In genomic region chr17:32264823-32265191, GRCh38 we compare ENCODE assay signal across 11 cellular contexts. TPM values are rescaled to one million over a fixed set of nuclear protein-coding genes. Genes with fewer than 3 reads are reported as not detected.
DNase-seq lines count a peak whose midpoint lies in the region; ATAC-seq and TF ChIP-seq lines count a peak whose summit lies in the region.
"Had no signal": no experiment of that assay in that cellular context is flagged by ENCODE, and none has a peak within 500 bp of the region (broad histone marks: within the 10 kb centered on the region; RNA-seq: fewer than 3 reads in every experiment).

No MANE protein-coding gene starts in this region.

- POLR2A ChIA-PET in MCF 10A (lab: Yijun Ruan, JAX) = no interaction called here

- H3K27ac Mint-ChIP-seq in MCF 10A (ENCODE audit: low read depth, unreplicated experiment) (no peak overlapping the region), mesothelial cell of epicardium (no peak overlapping the region), type B pancreatic cell (peak overlapping the region; percentile 59)
- H3K27ac Mint-ChIP-seq in activated T-helper 2 cell treated with anti-CD3 and anti-CD28 coated beads, Interferon-gamma antibody, Interleukin-2, Interleukin-4, amounts not matched to agents 10 μg/mL and 5 μg/mL and 100 μg/mL, durations not matched to agents 14 hours and 24 hours and 36 hours = no peak overlapping the region
- H3K27ac Mint-ChIP-seq: stimulated activated naive B cell treated with anti-CD40 and anti-IgM and Interleukin-4, amounts not matched to agents 10 μg/mL and 1 μg/mL and 100 μg/mL, for 72 hours had no signal

- CTCF ChIA-PET in MCF 10A (lab: Yijun Ruan, JAX) = interaction anchor here (0.6 kb wide), 1 partner anchor 1172 kb away, joined by 3 read pairs; no protein-coding TSS in a partner anchor
- CTCF ChIA-PET in mammary epithelial cell (lab: Charles Lee; ENCODE audit: low non-redundant PET) = no interaction called here

- ATAC-seq in GM18498 (IDR thresholded peaks at IDR 0.05; ENCODE audit: unreplicated experiment) = no peak

- no peaks in the 10 kb centered on the region for H3K9me3 ChIP-seq in mammary epithelial cell (replicated peaks; ENCODE audit: insufficient read depth, low read length)

- intact Hi-C loops in MCF 10A (cut with micrococcal nuclease) (no loop called here), mammary epithelial cell (cut with micrococcal nuclease) (no loop called here)
- intact Hi-C loops in activated T-helper 2 cell treated with anti-CD3 and anti-CD28 coated beads, Interferon-gamma antibody, Interleukin-2, Interleukin-4, amounts not matched to agents 10 μg/mL and 5 μg/mL and 100 μg/mL, durations not matched to agents 14 hours and 24 hours and 36 hours (cut with micrococcal nuclease) = no loop called here

- WGBS in mammary epithelial cell (ENCODE audit: low coverage, missing lambda C conversion rate) = 74% methylated on average over 7 of the region's 8 CpGs

- no peak overlapping the region for H3K9ac ChIP-seq in mammary epithelial cell (ENCODE audit: insufficient read depth, low read length)

- H3K4me3 ChIP-seq in mammary epithelial cell (replicated peaks in 1 of 3; ENCODE audit: insufficient read depth in 1 of 3, low read depth in 2 of 3, low read length in 3 of 3) = no peak overlapping the region

- TF ChIP-seq CTCF in MCF 10A (IDR thresholded peaks at IDR 0.05; ENCODE audit: unreplicated experiment) (no peak), mammary epithelial cell (conservative IDR thresholded peaks at IDR 0.05 in 1 of 2, IDR thresholded peaks at IDR 0.05 in 1 of 2; ENCODE audit: extremely low read depth in 1 of 2, insufficient read depth in 1 of 2, low read depth in 1 of 2, low read length in 2 of 2) (no peak), mesothelial cell of epicardium (IDR thresholded peaks at IDR 0.05; ENCODE audit: unreplicated experiment) (no peak), type B pancreatic cell (conservative IDR thresholded peaks at IDR 0.05) (no peak)

- peaks cover 82% of the 10 kb centered on the region for H3K27me3 Mint-ChIP-seq in MCF 10A (ENCODE audit: insufficient read depth, unreplicated experiment)
- H3K27me3 Mint-ChIP-seq in activated T-helper 2 cell treated with anti-CD3 and anti-CD28 coated beads, Interferon-gamma antibody, Interleukin-2, Interleukin-4, amounts not matched to agents 10 μg/mL and 5 μg/mL and 100 μg/mL, durations not matched to agents 14 hours and 24 hours and 36 hours (ENCODE audit: low read depth) = peaks cover 73% of the 10 kb centered on the region
- peaks cover 85% of the 10 kb centered on the region for H3K27me3 Mint-ChIP-seq in mesothelial cell of epicardium (ENCODE audit: low read depth)
- H3K27me3 Mint-ChIP-seq in type B pancreatic cell = peaks cover 82% of the 10 kb centered on the region

- no peaks in the 10 kb centered on the region for H3K36me3 Mint-ChIP-seq in MCF 10A (ENCODE audit: insufficient read depth, unreplicated experiment)
- H3K36me3 Mint-ChIP-seq in activated T-helper 2 cell treated with anti-CD3 and anti-CD28 coated beads, Interferon-gamma antibody, Interleukin-2, Interleukin-4, amounts not matched to agents 10 μg/mL and 5 μg/mL and 100 μg/mL, durations not matched to agents 14 hours and 24 hours and 36 hours (ENCODE audit: low read depth) = no peaks in the 10 kb centered on the region
- no peaks in the 10 kb centered on the region for H3K36me3 Mint-ChIP-seq in mesothelial cell of epicardium
- H3K36me3 Mint-ChIP-seq in type B pancreatic cell = no peaks in the 10 kb centered on the region
- H3K36me3 Mint-ChIP-seq: stimulated activated naive B cell treated with anti-CD40 and anti-IgM and Interleukin-4, amounts not matched to agents 10 μg/mL and 1 μg/mL and 100 μg/mL, for 72 hours had no signal

- no peaks in the 10 kb centered on the region for H3K36me3 ChIP-seq in mammary epithelial cell (ENCODE audit: insufficient read depth, low read length)

- dilution Hi-C loops in mammary epithelial cell (cut with HindIII; ENCODE audit: low sequenced_read_pairs) = no loop called here

- BruUV-seq in MCF 10A (replicated peaks; lab: Mats Ljungman, UMichigan) (no TSS peak), mammary epithelial cell (replicated peaks; lab: Mats Ljungman, UMichigan) (no TSS peak)

- in situ Hi-C loops in mammary epithelial cell (cut with MboI; ENCODE audit: low sequenced_read_pairs in 2 of 2) = no loop called here

- H3K4me1 Mint-ChIP-seq in MCF 10A (ENCODE audit: insufficient read depth, unreplicated experiment) = peaks cover 23% of the 10 kb centered on the region
- peaks cover 16% of the 10 kb centered on the region for H3K4me1 Mint-ChIP-seq in activated T-helper 2 cell treated with anti-CD3 and anti-CD28 coated beads, Interferon-gamma antibody, Interleukin-2, Interleukin-4, amounts not matched to agents 10 μg/mL and 5 μg/mL and 100 μg/mL, durations not matched to agents 14 hours and 24 hours and 36 hours (ENCODE audit: low read depth)
- H3K4me1 Mint-ChIP-seq in mesothelial cell of epicardium = peaks cover 36% of the 10 kb centered on the region
- peaks cover 32% of the 10 kb centered on the region for H3K4me1 Mint-ChIP-seq in type B pancreatic cell (ENCODE audit: unreplicated experiment)

- H3K27me3 ChIP-seq in mammary epithelial cell (ENCODE audit: insufficient read depth, low read length) = peaks cover 58% of the 10 kb centered on the region

- H3K4me3 Mint-ChIP-seq in MCF 10A (ENCODE audit: unreplicated experiment) = peak overlapping the region; percentile 51
- peak overlapping the region; percentile 64 for H3K4me3 Mint-ChIP-seq in activated T-helper 2 cell treated with anti-CD3 and anti-CD28 coated beads, Interferon-gamma antibody, Interleukin-2, Interleukin-4, amounts not matched to agents 10 μg/mL and 5 μg/mL and 100 μg/mL, durations not matched to agents 14 hours and 24 hours and 36 hours (ENCODE audit: low read depth)
- peak overlapping the region; percentile 73 for H3K4me3 Mint-ChIP-seq in mesothelial cell of epicardium
- peak overlapping the region; percentile 84 for H3K4me3 Mint-ChIP-seq in type B pancreatic cell

- H3K4me2 ChIP-seq in mammary epithelial cell (ENCODE audit: insufficient read depth, low read depth, low read length) = no peak overlapping the region

- DNase-seq in MCF 10A (ENCODE audit: unreplicated experiment) = no peak
- no peak for DNase-seq in mammary epithelial cell
- DNase-seq in activated T-helper 2 cell treated with anti-CD3 and anti-CD28 coated beads, Interferon-gamma antibody, Interleukin-2, Interleukin-4, amounts not matched to agents 10 μg/mL and 5 μg/mL and 100 μg/mL, durations not matched to agents 14 hours and 24 hours and 36 hours (ENCODE audit: low spot score) = no peak
- DNase-seq in mesothelial cell of epicardium (ENCODE audit: low spot score in 2 of 2, unreplicated experiment in 2 of 2) = no peak
- DNase-seq in type B pancreatic cell (ENCODE audit: extremely low spot score, unreplicated experiment) = no peak
- DNase-seq in NCI-H2081 (lab: John Stamatoyannopoulos, UW) = no peak
- no peak for DNase-seq in NCI-H187 (lab: John Stamatoyannopoulos, UW)
- DNase-seq: activated CD4-positive, alpha-beta T cell treated with anti-CD3 and anti-CD28 coated beads, Interleukin-2, amount 50 U/mL, for 48 hours; stimulated activated naive B cell treated with anti-CD40 and anti-IgM and Interleukin-4, amounts not matched to agents 10 μg/mL and 1 μg/mL and 100 μg/mL, for 72 hours had no signal

- H2AFZ ChIP-seq in mammary epithelial cell (ENCODE audit: low read depth, low read length) = no peak overlapping the region

- peaks cover 13% of the 10 kb centered on the region for H3K4me1 ChIP-seq in mammary epithelial cell (ENCODE audit: insufficient read depth, low read length)

- H4K20me1 ChIP-seq in mammary epithelial cell (ENCODE audit: insufficient read depth, low read length) = peaks cover 5% of the 10 kb centered on the region

- no peaks in the 10 kb centered on the region for H3K79me2 ChIP-seq in mammary epithelial cell (ENCODE audit: insufficient read depth, low read length)

- no peak overlapping the region for H3K27ac ChIP-seq in mammary epithelial cell (ENCODE audit: insufficient read depth, low read depth, low read length)
- H3K27ac ChIP-seq: C4-2B had no signal

- H3K9me3 Mint-ChIP-seq in MCF 10A (ENCODE audit: unreplicated experiment) (no peaks in the 10 kb centered on the region), mesothelial cell of epicardium (no peaks in the 10 kb centered on the region), type B pancreatic cell (no peaks in the 10 kb centered on the region)
- H3K9me3 Mint-ChIP-seq in activated T-helper 2 cell treated with anti-CD3 and anti-CD28 coated beads, Interferon-gamma antibody, Interleukin-2, Interleukin-4, amounts not matched to agents 10 μg/mL and 5 μg/mL and 100 μg/mL, durations not matched to agents 14 hours and 24 hours and 36 hours = no peaks in the 10 kb centered on the region
- H3K9me3 Mint-ChIP-seq: stimulated activated naive B cell treated with anti-CD40 and anti-IgM and Interleukin-4, amounts not matched to agents 10 μg/mL and 1 μg/mL and 100 μg/mL, for 72 hours had no signal

RNA-seq across cellular contexts. Expression of gene RHBDL3, which starts 0.8 kb away (rescaled TPM):
- not detected in 2 replicates for total RNA-seq in MCF 10A (2022)
- not detected for total RNA-seq in mammary epithelial cell
- 0.03 TPM for polyA plus RNA-seq in mammary epithelial cell
- polyA minus RNA-seq in mammary epithelial cell = not detected
- total RNA-seq in activated T-helper 2 cell treated with anti-CD3 and anti-CD28 coated beads, Interferon-gamma antibody, Interleukin-2, Interleukin-4, amounts not matched to agents 10 μg/mL and 5 μg/mL and 100 μg/mL, durations not matched to agents 14 hours and 24 hours and 36 hours = 0.11 and 0.18 TPM in 2 replicates
- total RNA-seq in mesothelial cell of epicardium = 1.1 to 1.2 TPM (median 1.2 TPM) in 3 replicates
- total RNA-seq in type B pancreatic cell (ENCODE audit: low replicate concordance) = 1.4 and 4.4 TPM in 2 replicates
